Comparison of ENCODE assay signal across 4 cellular contexts in the genomic region with DNA sequence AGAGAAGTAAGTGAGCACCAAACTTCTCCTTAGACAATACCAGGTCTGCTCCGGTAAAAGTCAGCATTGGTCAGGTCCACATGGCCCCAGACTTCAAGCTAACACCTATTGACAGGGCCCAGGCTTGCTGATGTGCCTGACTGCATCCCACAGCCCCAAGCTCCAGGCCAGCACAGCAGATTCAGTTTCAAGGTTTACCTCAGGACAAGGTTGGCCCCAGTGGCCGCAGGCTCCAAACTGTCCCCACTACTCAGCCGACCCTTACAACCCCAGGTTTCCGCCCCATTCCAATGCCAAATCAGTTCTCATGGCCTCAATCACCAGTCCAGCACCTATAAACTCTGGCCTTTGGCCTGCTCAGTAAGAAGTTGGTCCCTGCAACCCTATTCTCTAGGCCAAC. TPM values are rescaled to one million over a fixed set of nuclear protein-coding genes. Genes with fewer than 3 reads are reported as not detected.
"Had no signal": no experiment of that assay in that cellular context is flagged by ENCODE, and none has a peak within 500 bp of the region (broad histone marks: within the 10 kb centered on the region; RNA-seq: fewer than 3 reads in every experiment).

No MANE protein-coding gene starts in this region.

- DNase-seq: GDM1, GF-D8 had no signal

- H3K4me3 ChIP-seq: GM12878 had no signal

- ATAC-seq: GM12878 had no signal

RNA-seq across cellular contexts. Expression of a gene that starts 39.4 kb away (rescaled TPM):
- total RNA-seq: G401 had no signal

RNA-seq across cellular contexts. Expression of a gene that starts 53.3 kb away (rescaled TPM):
- total RNA-seq: G401, GM12878 had no signal
- polyA plus RNA-seq: GM12878 had no signal
